1 cellular context compared by ENCODE assay signal in the genomic region with DNA sequence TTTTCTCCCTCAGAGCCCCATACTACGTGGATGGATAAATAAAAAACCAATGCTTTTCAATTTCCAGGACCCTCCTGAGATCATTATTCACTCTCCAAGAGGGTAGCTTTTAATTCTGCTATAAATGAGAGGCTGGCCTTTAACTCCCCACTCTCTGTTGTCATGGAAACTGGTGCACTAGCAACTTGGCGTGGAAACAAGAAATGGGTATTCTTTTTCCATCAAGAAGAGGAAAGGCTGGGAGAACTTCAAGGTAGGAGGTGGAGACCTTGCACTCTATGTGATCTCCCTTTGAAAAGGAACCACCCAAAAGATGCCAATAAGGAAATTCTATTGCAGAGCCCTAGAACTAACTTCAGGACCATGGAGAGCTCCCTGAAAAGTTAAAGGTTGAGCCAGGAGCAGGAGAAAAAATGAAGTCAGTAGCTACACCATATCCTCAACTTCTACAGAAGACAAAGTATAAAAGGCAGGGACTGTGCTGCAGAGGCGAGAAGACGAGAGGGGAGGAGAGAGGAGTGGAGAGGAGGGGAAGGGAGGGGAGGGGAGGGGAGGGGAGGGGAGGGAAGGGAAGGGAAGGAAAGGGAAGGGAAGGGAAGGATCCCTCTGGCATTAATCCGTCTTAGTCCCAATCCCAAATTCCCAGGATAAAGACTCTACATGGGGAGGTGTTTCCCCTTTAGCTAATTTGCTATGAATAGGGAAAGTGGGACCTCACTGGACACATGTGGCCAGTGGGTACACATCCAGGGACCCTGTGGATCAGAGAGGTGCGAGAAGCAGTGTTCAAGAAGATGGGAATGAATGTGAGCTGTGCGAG.
TF ChIP-seq lines count a peak whose summit lies in the region.

No MANE protein-coding gene starts in this region.

TF ChIP-seq in GM23338, 12 proteins besides CTCF, POLR2A, EP300 and RAD21 (continued from another document):
- no peak for TF ChIP-seq ETS1 (IDR thresholded peaks at IDR 0.05)
